In genomic region chr2:208254871-208255556, GRCh38 we compare ENCODE assay signal across 8 cellular contexts. TPM values are rescaled to one million over a fixed set of nuclear protein-coding genes. Genes with fewer than 3 reads are reported as not detected.
A peak's percentile ranks its signal among the peaks of the same experiment; 100 is the strongest.
DNase-seq lines count a peak whose midpoint lies in the region; FAIRE-seq and TF ChIP-seq lines count a peak whose summit lies in the region.

IDH1 (minus strand) TSS chr2:208255071; CDS start chr2:208251551, 3,520 bp downstream.

- H3K79me2 ChIP-seq in Loucy (ENCODE audit: insufficient read depth, low read length), result peaks cover 52% of the 10 kb centered on the region

- H3F3A ChIP-seq in Loucy (ENCODE audit: low read depth), result no peaks in the 10 kb centered on the region

- peaks cover 41% of the 10 kb centered on the region for H4K20me1 ChIP-seq in Loucy (ENCODE audit: insufficient read depth, low read length, poor library complexity, severe bottlenecking)

- TF ChIP-seq CTCF in Loucy (conservative IDR thresholded peaks at IDR 0.05; ENCODE audit: low read length) (peak; percentile 76), fibroblast of villous mesenchyme (IDR thresholded peaks at IDR 0.05; ENCODE audit: insufficient read depth, low read depth, low read length) (peak; percentile 60)

- no peaks in the 10 kb centered on the region for H3K9me3 ChIP-seq in Loucy (ENCODE audit: insufficient read depth, low read depth, low read length)
- no peaks in the 10 kb centered on the region for H3K9me3 ChIP-seq in neuron (ENCODE audit: low read length)
- H3K9me3 ChIP-seq in subcutaneous abdominal adipose tissue (ENCODE audit: control insufficient read depth in 5 of 5, low read length in 5 of 5), result no peaks in the 10 kb centered on the region

- H3K27me3 ChIP-seq in H7 (ENCODE audit: control insufficient read depth, insufficient read depth, low read length) (no peaks in the 10 kb centered on the region), Loucy (ENCODE audit: insufficient read depth, low read length, poor library complexity, severe bottlenecking) (no peaks in the 10 kb centered on the region), neuron (ENCODE audit: insufficient read depth, low read length) (no peaks in the 10 kb centered on the region), subcutaneous abdominal adipose tissue (ENCODE audit: control insufficient read depth in 5 of 5, insufficient read depth in 4 of 5, low read length in 5 of 5) (no peaks in the 10 kb centered on the region)

- H3K4me2 ChIP-seq in Loucy (ENCODE audit: low read depth, low read length, poor library complexity, severe bottlenecking), result peak within 1 kb of the TSS; percentile 94

- peak; percentile 98 for DNase-seq in H7
- peak; percentile 85 for DNase-seq in SHP77 treated with DMSO at 0.1 percent for 48 hours (lab: John Stamatoyannopoulos, UW)
- DNase-seq in activated gamma-delta T cell (lab: John Stamatoyannopoulos, UW), result peak; percentile 79
- peak; percentile 93 for DNase-seq in fibroblast of villous mesenchyme (ENCODE audit: low read depth)

- H3K9ac ChIP-seq in Loucy (ENCODE audit: low read depth, low read length, poor library complexity, severe bottlenecking) (peak within 1 kb of the TSS; percentile 92), subcutaneous abdominal adipose tissue (ENCODE audit: low read length in 5 of 5) (peak within 1 kb of the TSS; percentile 26 to 81 (median 74))

- H3K4me1 ChIP-seq in Loucy (ENCODE audit: insufficient read depth, low read length, poor library complexity, severe bottlenecking), result peaks cover 47% of the 10 kb centered on the region
- H3K4me1 ChIP-seq in neuron (ENCODE audit: insufficient read depth, low read length), result peaks cover 56% of the 10 kb centered on the region
- H3K4me1 ChIP-seq in subcutaneous abdominal adipose tissue (ENCODE audit: control insufficient read depth in 5 of 5, insufficient read depth in 5 of 5, low read length in 5 of 5), result peaks cover 3 to 52% (median 47%) of the 10 kb centered on the region in 5 donors

- peak within 1 kb of the TSS; percentile 93 for H2AFZ ChIP-seq in Loucy (ENCODE audit: low read length)
- peak within 1 kb of the TSS; percentile 67 for H2AFZ ChIP-seq in neuron (ENCODE audit: low read depth, low read length)

- peak within 1 kb of the TSS; percentile 93 for H3K27ac ChIP-seq in subcutaneous abdominal adipose tissue (ENCODE audit: low read depth, low read length)

- FAIRE-seq in G401.6 (lab: Jason Lieb, UNC), result peak; percentile 58

- no peaks in the 10 kb centered on the region for H3K9me2 ChIP-seq in Loucy (replicated peaks; ENCODE audit: low read depth, low read length)

- peak within 1 kb of the TSS; percentile 81 for H3K4me3 ChIP-seq in H7 (ENCODE audit: insufficient read depth, low read depth, low read length)
- peak within 1 kb of the TSS; percentile 94 for H3K4me3 ChIP-seq in Loucy (ENCODE audit: low read length, poor library complexity, severe bottlenecking)
- H3K4me3 ChIP-seq in fibroblast of villous mesenchyme (ENCODE audit: low read depth, low read length), result peak within 1 kb of the TSS; percentile 72
- peak within 1 kb of the TSS; percentile 76 for H3K4me3 ChIP-seq in neuron (ENCODE audit: low read length)
- H3K4me3 ChIP-seq in subcutaneous abdominal adipose tissue (ENCODE audit: low read depth in 1 of 5, low read length in 5 of 5), result peak within 1 kb of the TSS; percentile 96 to 100 (median 99)

- peaks cover 18% of the 10 kb centered on the region for H3K36me3 ChIP-seq in H7 (replicated peaks; ENCODE audit: control insufficient read depth, insufficient read depth, low read length)
- H3K36me3 ChIP-seq in Loucy (ENCODE audit: insufficient read depth, low read length), result peaks cover 23% of the 10 kb centered on the region
- peaks cover 40% of the 10 kb centered on the region for H3K36me3 ChIP-seq in neuron (ENCODE audit: insufficient read depth, low read length)
- H3K36me3 ChIP-seq in subcutaneous abdominal adipose tissue (ENCODE audit: control insufficient read depth in 5 of 5, insufficient read depth in 5 of 5, low read length in 5 of 5), result peaks cover 0 to 14% (median 6%) of the 10 kb centered on the region in 5 donors

RNA-seq across cellular contexts. Expression of gene IDH1, which starts in this region (rescaled TPM):
- total RNA-seq in H7 (2014; rRNA removed; shearing (Covaris generic)), result 347 and 410 TPM in 2 replicates
- total RNA-seq in fibroblast of villous mesenchyme, result 203 and 215 TPM in 2 replicates

Comparison
In these comparisons a context has a peak if more than half of its experiments do, and no peak if none do; other contexts are left out.
1. Peak in every context shown above with its lines: DNase-seq, H3K4me3 ChIP-seq and H3K27ac ChIP-seq.